In genomic region chr4:118826723-118827444, GRCh38 we compare ENCODE assay signal across 11 cellular contexts. TPM values are rescaled to one million over a fixed set of nuclear protein-coding genes. Genes with fewer than 3 reads are reported as not detected.
DNase-seq lines count a peak whose midpoint lies in the region; ATAC-seq and TF ChIP-seq lines count a peak whose summit lies in the region.
"Had no signal": no experiment of that assay in that cellular context is flagged by ENCODE, and none has a peak within 500 bp of the region (broad histone marks: within the 10 kb centered on the region; RNA-seq: fewer than 3 reads in every experiment).

No MANE protein-coding gene starts in this region.

- H3K9me2 ChIP-seq in Karpas-422 (replicated peaks; ENCODE audit: insufficient read depth, low read length), result no peaks in the 10 kb centered on the region

- H3K27ac ChIP-seq in Karpas-422 (ENCODE audit: low read length), result no peak overlapping the region
- H3K27ac ChIP-seq: heart right ventricle had no signal

- H3K27me3 Mint-ChIP-seq in activated T-helper 2 cell treated with anti-CD3 and anti-CD28 coated beads, Interferon-gamma antibody, Interleukin-2, Interleukin-4, amounts not matched to agents 10 μg/mL and 5 μg/mL and 100 μg/mL, durations not matched to agents 14 hours and 24 hours and 36 hours (ENCODE audit: low read depth), result no peaks in the 10 kb centered on the region
- no peaks in the 10 kb centered on the region for H3K27me3 Mint-ChIP-seq in nephron (ENCODE audit: low read depth)

- H3K4me1 Mint-ChIP-seq in activated T-helper 2 cell treated with anti-CD3 and anti-CD28 coated beads, Interferon-gamma antibody, Interleukin-2, Interleukin-4, amounts not matched to agents 10 μg/mL and 5 μg/mL and 100 μg/mL, durations not matched to agents 14 hours and 24 hours and 36 hours (ENCODE audit: low read depth), result peaks cover 36% of the 10 kb centered on the region
- peaks cover 65% of the 10 kb centered on the region for H3K4me1 Mint-ChIP-seq in nephron

- no peaks in the 10 kb centered on the region for H3K27me3 ChIP-seq in Karpas-422 (ENCODE audit: low read length)
- H3K27me3 ChIP-seq: heart right ventricle had no signal

- H3K9me3 Mint-ChIP-seq in activated T-helper 2 cell treated with anti-CD3 and anti-CD28 coated beads, Interferon-gamma antibody, Interleukin-2, Interleukin-4, amounts not matched to agents 10 μg/mL and 5 μg/mL and 100 μg/mL, durations not matched to agents 14 hours and 24 hours and 36 hours, result no peaks in the 10 kb centered on the region
- H3K9me3 Mint-ChIP-seq in nephron, result no peaks in the 10 kb centered on the region
- H3K9me3 Mint-ChIP-seq: activated T-cell treated with anti-CD3 and anti-CD28 coated beads, Interleukin-2, amount 50 U/mL, for 72 hours had no signal

- no peaks in the 10 kb centered on the region for H3K9me3 ChIP-seq in Karpas-422 (ENCODE audit: low read length)
- H3K9me3 ChIP-seq: heart right ventricle had no signal

- peaks cover 20% of the 10 kb centered on the region for H3K4me1 ChIP-seq in Karpas-422 (ENCODE audit: low read length)

- H3K4me3 ChIP-seq in Karpas-422 (ENCODE audit: low read length), result no peak overlapping the region
- H3K4me3 ChIP-seq: heart right ventricle had no signal

- H3K9ac ChIP-seq in Karpas-422 (ENCODE audit: low read length), result no peak overlapping the region

- no peak for TF ChIP-seq POLR2A in GM18505 (IDR thresholded peaks at IDR 0.05; ENCODE audit: borderline replicate concordance, extremely low read depth, insufficient read depth, insufficient read length)

- H3K36me3 ChIP-seq in Karpas-422 (ENCODE audit: insufficient read depth, low read length), result peaks cover 38% of the 10 kb centered on the region

- TF ChIP-seq CTCF in nephron (IDR thresholded peaks at IDR 0.05; ENCODE audit: unreplicated experiment in 3 of 3), result no peak

- intact Hi-C loops in activated T-helper 2 cell treated with anti-CD3 and anti-CD28 coated beads, Interferon-gamma antibody, Interleukin-2, Interleukin-4, amounts not matched to agents 10 μg/mL and 5 μg/mL and 100 μg/mL, durations not matched to agents 14 hours and 24 hours and 36 hours (cut with micrococcal nuclease), result no loop called here

- H2AFZ ChIP-seq in Karpas-422 (ENCODE audit: low read length), result no peak overlapping the region

- no peak overlapping the region for H3K4me3 Mint-ChIP-seq in activated T-helper 2 cell treated with anti-CD3 and anti-CD28 coated beads, Interferon-gamma antibody, Interleukin-2, Interleukin-4, amounts not matched to agents 10 μg/mL and 5 μg/mL and 100 μg/mL, durations not matched to agents 14 hours and 24 hours and 36 hours (ENCODE audit: low read depth)
- H3K4me3 Mint-ChIP-seq in nephron, result peak overlapping the region in 1 of 3 experiments; percentile 16

- no peak overlapping the region for H3K4me2 ChIP-seq in Karpas-422 (ENCODE audit: low read depth, low read length, poor library complexity, severe bottlenecking)

- peak overlapping the region; percentile 2 for H3K27ac Mint-ChIP-seq in activated T-helper 2 cell treated with anti-CD3 and anti-CD28 coated beads, Interferon-gamma antibody, Interleukin-2, Interleukin-4, amounts not matched to agents 10 μg/mL and 5 μg/mL and 100 μg/mL, durations not matched to agents 14 hours and 24 hours and 36 hours
- H3K27ac Mint-ChIP-seq in nephron, result peak overlapping the region in 2 of 3 experiments; percentile 3 to 26

- ATAC-seq in GM18505 (IDR thresholded peaks at IDR 0.05; ENCODE audit: unreplicated experiment) (peak; percentile 45), HG02678 (IDR thresholded peaks at IDR 0.05; ENCODE audit: unreplicated experiment) (peak; percentile 40)

- H3K79me2 ChIP-seq in Karpas-422 (ENCODE audit: low read length), result peaks cover 94% of the 10 kb centered on the region

- H3K36me3 Mint-ChIP-seq in activated T-helper 2 cell treated with anti-CD3 and anti-CD28 coated beads, Interferon-gamma antibody, Interleukin-2, Interleukin-4, amounts not matched to agents 10 μg/mL and 5 μg/mL and 100 μg/mL, durations not matched to agents 14 hours and 24 hours and 36 hours (ENCODE audit: low read depth), result peaks cover 59% of the 10 kb centered on the region
- peaks cover 58% of the 10 kb centered on the region for H3K36me3 Mint-ChIP-seq in nephron (ENCODE audit: low read depth)

- DNase-seq in activated T-helper 2 cell treated with anti-CD3 and anti-CD28 coated beads, Interferon-gamma antibody, Interleukin-2, Interleukin-4, amounts not matched to agents 10 μg/mL and 5 μg/mL and 100 μg/mL, durations not matched to agents 14 hours and 24 hours and 36 hours (ENCODE audit: low spot score), result no peak
- no peak for DNase-seq in occipital lobe (lab: John Stamatoyannopoulos, UW)
- no peak for DNase-seq in NCI-H2029 treated with DMSO at 0.1 percent for 48 hours (lab: John Stamatoyannopoulos, UW)
- no peak for DNase-seq in Karpas-422
- DNase-seq in NCI-H1436 treated with DMSO at 0.1 percent for 48 hours (lab: John Stamatoyannopoulos, UW), result no peak
- DNase-seq: activated T-cell treated with anti-CD3 and anti-CD28 coated beads, Interleukin-2, amount 50 U/mL, for 72 hours; heart right ventricle; T-helper 9 cell had no signal

- H4K20me1 ChIP-seq in Karpas-422 (ENCODE audit: insufficient read depth, low read depth, low read length), result no peaks in the 10 kb centered on the region

RNA-seq across cellular contexts. Expression of gene SEC24D, which starts 9.0 kb away (rescaled TPM):
- 54.8 and 60.0 TPM in 2 replicates for total RNA-seq in activated T-helper 2 cell treated with anti-CD3 and anti-CD28 coated beads, Interferon-gamma antibody, Interleukin-2, Interleukin-4, amounts not matched to agents 10 μg/mL and 5 μg/mL and 100 μg/mL, durations not matched to agents 14 hours and 24 hours and 36 hours
- 10.1 TPM for total RNA-seq in occipital lobe
- 45.6 and 65.0 TPM in 2 replicates for total RNA-seq in Karpas-422 (2014; rRNA removed; shearing (Covaris generic); ENCODE audit: low replicate concordance)
